ENCODE assay signal across 2 cellular contexts in genomic region chr17:48692049-48692448, GRCh38.
TF ChIP-seq lines count a peak whose summit lies in the region.

No MANE protein-coding gene starts in this region.

TF ChIP-seq in A549, 52 proteins besides CTCF, POLR2A, EP300 and RAD21:
- peak; percentile 83 for TF ChIP-seq MAFK (IDR thresholded peaks at IDR 0.05; ENCODE audit: partially characterized antibody)
- TF ChIP-seq GATA3 (IDR thresholded peaks at IDR 0.05; ENCODE audit: borderline replicate concordance) = no peak

TF ChIP-seq in IMR-90, 13 proteins besides CTCF, POLR2A, EP300 and RAD21:
- no peak for TF ChIP-seq ELK1 (IDR thresholded peaks at IDR 0.05; ENCODE audit: borderline replicate concordance, low read depth, low read length)
- TF ChIP-seq CEBPB (IDR thresholded peaks at IDR 0.05; ENCODE audit: low read depth, low read length) = no peak
- peak; percentile 59 for TF ChIP-seq MAFK (IDR thresholded peaks at IDR 0.05; ENCODE audit: low read depth, low read length)
